In genomic region chr2:88613921-88614320, GRCh38 we compare ENCODE assay signal across 1 cellular context.
TF ChIP-seq lines count a peak whose summit lies in the region.

No MANE protein-coding gene starts in this region.

TF ChIP-seq in HepG2, 621 proteins besides CTCF, POLR2A, EP300 and RAD21 (continued from another document):
- TF ChIP-seq GMEB2 (CRISPR knock-in tag; IDR thresholded peaks at IDR 0.05; ENCODE audit: low read depth) = no peak
TF ChIP-seq in HepG2: peak in this region for 0.
